Comparison of ENCODE assay signal across 8 cellular contexts in the genomic region with DNA sequence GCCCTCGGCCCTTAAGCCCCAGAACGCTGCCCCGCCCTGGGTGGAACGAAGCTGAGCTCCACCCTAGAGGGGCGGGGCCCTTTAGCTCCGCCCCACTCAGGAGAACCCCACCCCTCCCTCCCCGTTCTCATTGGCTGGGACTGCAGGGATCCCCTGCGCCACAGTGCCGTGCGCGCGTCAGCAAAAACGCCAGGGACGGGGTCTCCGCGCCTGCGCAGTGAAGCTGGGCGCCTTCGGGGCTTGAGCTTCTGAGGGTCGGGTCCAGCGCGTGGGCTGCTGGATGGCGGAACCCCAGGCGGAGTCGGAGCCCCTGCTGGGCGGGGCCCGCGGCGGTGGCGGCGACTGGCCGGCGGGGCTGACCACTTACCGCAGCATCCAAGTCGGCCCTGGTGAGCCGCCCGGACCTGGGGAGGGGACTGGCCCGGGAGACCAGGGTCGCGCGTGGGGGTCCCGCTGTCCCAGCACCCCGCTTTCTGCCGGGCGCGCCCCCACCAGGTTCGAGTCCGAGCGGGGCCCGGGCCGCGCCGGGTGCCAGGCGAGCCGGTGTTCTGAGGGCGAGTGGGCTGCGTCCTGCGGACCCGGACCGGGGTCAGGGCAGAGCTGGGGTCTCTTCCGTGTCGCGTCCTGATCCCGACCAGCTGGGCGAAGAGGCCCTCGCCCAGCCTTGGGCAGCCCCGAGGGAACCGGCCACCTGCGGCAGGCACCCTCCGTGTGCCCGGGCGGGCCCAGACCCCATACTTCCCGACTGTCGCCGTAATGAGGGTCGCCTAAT. TPM values are rescaled to one million over a fixed set of nuclear protein-coding genes. Genes with fewer than 3 reads are reported as not detected.
DNase-seq lines count a peak whose midpoint lies in the region; ATAC-seq lines count a peak whose summit lies in the region.

TSS of gene TPCN2 (plus strand) at position 215 of the 772 bp plus-strand sequence. CDS start at position 281, 66 bp downstream.

- DNase-seq in CMK (ENCODE audit: low read depth) (peak; percentile 99), HT-29 (ENCODE audit: low spot score) (peak; percentile 97), medulla oblongata (ENCODE audit: extremely low spot score) (peak; percentile 98)
- peak; percentile 91 for DNase-seq in NK-92 treated with Interleukin-12 subunit alpha and Interleukin-12 subunit beta, amount 100 ng/mL, for 24 hours (lab: John Stamatoyannopoulos, UW)
- peak; percentile 94 for DNase-seq in activated CD8-positive, alpha-beta memory T cell treated with anti-CD3 and anti-CD28 coated beads for 24 hours
- peak; percentile 90 for DNase-seq in effector CD8-positive, alpha-beta T cell (lab: John Stamatoyannopoulos, UW)
- DNase-seq in stimulated activated CD4-positive, alpha-beta T cell treated with anti-CD3 and anti-CD28 coated beads, TNF-alpha, amount 100 ng/mL, for 48 hours (ENCODE audit: low read depth in 3 of 3), result peak; percentile 75 to 86 (median 82)

- peak; percentile 36 for ATAC-seq in GM19468 (IDR thresholded peaks at IDR 0.05; ENCODE audit: extremely low read depth, unreplicated experiment)

RNA-seq across cellular contexts. Expression of gene TPCN2, which starts in this region (rescaled TPM):
- 21.9 and 25.1 TPM in 2 replicates for total RNA-seq in HT-29 (2014; rRNA removed; shearing (Covaris generic))

Comparison
In these comparisons a context has a peak if more than half of its experiments do, and no peak if none do; other contexts are left out.
1. Peak in every context shown above with its lines: DNase-seq and ATAC-seq.